ENCODE assay signal across 12 cellular contexts in genomic region chr3:143634991-143635390, GRCh38.
"Had no signal": no experiment of that assay in that cellular context is flagged by ENCODE, and none has a peak within 500 bp of the region (broad histone marks: within the 10 kb centered on the region; RNA-seq: fewer than 3 reads in every experiment).

No MANE protein-coding gene starts in this region.

- H3K36me3 ChIP-seq: right lobe of liver had no signal

- H3K4me1 ChIP-seq: psoas muscle, right lobe of liver, spleen had no signal

- ATAC-seq: activated CD8-positive, alpha-beta T cell treated with anti-CD3 and anti-CD28 coated beads, Interleukin-2, amount 10 ng/mL, durations not matched to agents 7 days and 5 days; natural killer cell treated with Interleukin-12 subunit alpha and Interleukin-12 subunit beta and Interleukin-15 and Interleukin-18, amount 100 ng/mL, for 72 hours; psoas muscle; right lobe of liver had no signal

- H3K4me3 ChIP-seq: psoas muscle, right lobe of liver, spleen had no signal

- DNase-seq: activated CD4-positive, alpha-beta T cell treated with anti-CD3 and anti-CD28 coated beads for 4 hours; activated CD8-positive, alpha-beta memory T cell treated with anti-CD3 and anti-CD28 coated beads, Interleukin-2, amount 50 U/mL, for 48 hours; activated CD8-positive, alpha-beta T cell treated with anti-CD3 and anti-CD28 coated beads, Interleukin-2, amount 10 ng/mL, durations not matched to agents 7 days and 5 days; activated naive CD4-positive, alpha-beta T cell; mammary epithelial cell; psoas muscle; right lobe of liver; spleen; stimulated activated CD4-positive, alpha-beta T cell treated with anti-CD3 and anti-CD28 coated beads, Interleukin-2, amount 100 ng/mL, for 24 hours; stimulated activated naive CD4-positive, alpha-beta T cell treated with Interleukin-2 at 50 U/mL for 16 hours; T-helper 1 cell had no signal

- H3K27me3 ChIP-seq: right lobe of liver, spleen had no signal

- H3K9me3 ChIP-seq: right lobe of liver had no signal

- H3K27ac ChIP-seq: psoas muscle, right lobe of liver, spleen had no signal
